1 cellular context compared by ENCODE assay signal in the genomic region with DNA sequence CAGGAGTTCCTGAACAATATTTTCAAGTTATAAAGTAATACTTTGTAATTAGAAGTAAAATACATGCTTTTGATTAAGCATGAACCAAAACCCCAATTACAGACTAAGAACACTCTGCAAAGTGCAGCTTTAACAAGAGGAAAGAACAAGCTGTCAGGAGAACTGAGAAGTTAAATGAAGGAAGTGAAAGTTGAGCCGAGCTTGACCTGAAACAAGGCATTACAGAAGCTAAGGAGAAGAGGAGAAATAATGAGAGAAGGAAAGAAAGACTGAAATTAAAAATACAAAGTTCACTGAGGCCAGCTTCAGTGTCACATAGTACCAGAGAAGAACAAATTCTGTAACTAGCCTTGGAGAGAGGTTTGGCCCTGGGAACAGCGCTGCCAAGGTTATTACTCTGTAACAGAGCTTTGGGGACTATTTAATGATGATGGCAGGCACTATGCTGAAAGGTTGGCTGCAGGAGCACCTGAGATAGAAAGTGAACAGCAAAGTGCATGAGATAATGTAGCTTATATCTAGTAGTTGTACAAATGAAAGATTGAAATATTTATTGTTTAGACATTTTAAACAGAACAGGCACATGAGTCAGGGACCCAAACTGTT.
TF ChIP-seq lines count a peak whose summit lies in the region.

No MANE protein-coding gene starts in this region.

TF ChIP-seq in GM12878, 131 proteins besides CTCF, POLR2A, EP300 and RAD21 (continued from another document):
- TF ChIP-seq ZNF592 (IDR thresholded peaks at IDR 0.05) (no peak), ZNF24 (IDR thresholded peaks at IDR 0.05) (peak; percentile 81), DPF2 (IDR thresholded peaks at IDR 0.05) (peak; percentile 89), MYB (IDR thresholded peaks at IDR 0.05; ENCODE audit: borderline replicate concordance, low read depth, low read length) (no peak), SPI1 (IDR thresholded peaks at IDR 0.05; ENCODE audit: borderline replicate concordance, insufficient read depth, low read depth, low read length) (peak; percentile 97), FOS (IDR thresholded peaks at IDR 0.05; ENCODE audit: borderline replicate concordance, extremely low read depth, insufficient read length) (no peak), FOXK2 (IDR thresholded peaks at IDR 0.05) (no peak), RCOR1 (conservative IDR thresholded peaks at IDR 0.05; ENCODE audit: low read depth, low read length) (peak; percentile 78; the same call in 1 of the 2 replicates), MEF2B (IDR thresholded peaks at IDR 0.05; ENCODE audit: partially characterized antibody, poor library complexity, severe bottlenecking) (peak; percentile 24), ETV6 (conservative IDR thresholded peaks at IDR 0.05 in 1 of 2, IDR thresholded peaks at IDR 0.05 in 1 of 2; ENCODE audit: borderline replicate concordance in 1 of 2, low read depth in 1 of 2) (peak in 1 of 2 experiments; percentile 41; a peak in 1 of 4 replicates), IKZF2 (IDR thresholded peaks at IDR 0.05) (peak; percentile 93 to 94), SMAD1 (IDR thresholded peaks at IDR 0.05; ENCODE audit: low read depth, partially characterized antibody) (no peak), ATF3 (IDR thresholded peaks at IDR 0.05; ENCODE audit: borderline replicate concordance, extremely low read depth, low read depth, low read length) (no peak), MTA3 (IDR thresholded peaks at IDR 0.05; ENCODE audit: borderline replicate concordance, low read length) (no peak), SMARCA5 (IDR thresholded peaks at IDR 0.05) (0 out of 2 replicates have a peak, but pooled peaks have one; percentile 36), CBX5 (IDR thresholded peaks at IDR 0.05; ENCODE audit: low read depth) (0 out of 2 replicates have a peak, but pooled peaks have one; percentile 60), EZH2 (IDR thresholded peaks at IDR 0.05; ENCODE audit: borderline replicate concordance, control insufficient read depth, low read depth, low read length) (no peak), SMC3 (IDR thresholded peaks at IDR 0.05; ENCODE audit: borderline replicate concordance, low read length) (no peak), RFX5 (IDR thresholded peaks at IDR 0.05; ENCODE audit: low read depth, low read length) (no peak), CREB1 (IDR thresholded peaks at IDR 0.05; ENCODE audit: low read depth) (no peak), POU2F2 (IDR thresholded peaks at IDR 0.05; ENCODE audit: borderline replicate concordance, low read depth, low read length) (0 out of 3 replicates have a peak, but pooled peaks have one; percentile 13), JUNB (IDR thresholded peaks at IDR 0.05) (0 out of 2 replicates have a peak, but pooled peaks have one; percentile 7), SRF (IDR thresholded peaks at IDR 0.05; ENCODE audit: low read depth in 2 of 2, low read length in 2 of 2) (peak in 1 of 2 experiments; percentile 25; a peak in 1 of 4 replicates), PML (IDR thresholded peaks at IDR 0.05; ENCODE audit: low read length) (no peak), CBX3 (IDR thresholded peaks at IDR 0.05; ENCODE audit: borderline replicate concordance, low read depth) (no peak), NR2F1 (conservative IDR thresholded peaks at IDR 0.05) (peak; percentile 88), BRCA1 (IDR thresholded peaks at IDR 0.05; ENCODE audit: low read depth, low read length) (no peak), STAT1 (conservative IDR thresholded peaks at IDR 0.05) (no peak), KDM1A (IDR thresholded peaks at IDR 0.05; ENCODE audit: borderline replicate concordance) (no peak), SUPT20H (IDR thresholded peaks at IDR 0.05; ENCODE audit: borderline replicate concordance, control insufficient read depth, low read depth, low read length) (no peak), HDGF (IDR thresholded peaks at IDR 0.05) (no peak)
